11 cellular contexts compared by ENCODE assay signal in the genomic region with DNA sequence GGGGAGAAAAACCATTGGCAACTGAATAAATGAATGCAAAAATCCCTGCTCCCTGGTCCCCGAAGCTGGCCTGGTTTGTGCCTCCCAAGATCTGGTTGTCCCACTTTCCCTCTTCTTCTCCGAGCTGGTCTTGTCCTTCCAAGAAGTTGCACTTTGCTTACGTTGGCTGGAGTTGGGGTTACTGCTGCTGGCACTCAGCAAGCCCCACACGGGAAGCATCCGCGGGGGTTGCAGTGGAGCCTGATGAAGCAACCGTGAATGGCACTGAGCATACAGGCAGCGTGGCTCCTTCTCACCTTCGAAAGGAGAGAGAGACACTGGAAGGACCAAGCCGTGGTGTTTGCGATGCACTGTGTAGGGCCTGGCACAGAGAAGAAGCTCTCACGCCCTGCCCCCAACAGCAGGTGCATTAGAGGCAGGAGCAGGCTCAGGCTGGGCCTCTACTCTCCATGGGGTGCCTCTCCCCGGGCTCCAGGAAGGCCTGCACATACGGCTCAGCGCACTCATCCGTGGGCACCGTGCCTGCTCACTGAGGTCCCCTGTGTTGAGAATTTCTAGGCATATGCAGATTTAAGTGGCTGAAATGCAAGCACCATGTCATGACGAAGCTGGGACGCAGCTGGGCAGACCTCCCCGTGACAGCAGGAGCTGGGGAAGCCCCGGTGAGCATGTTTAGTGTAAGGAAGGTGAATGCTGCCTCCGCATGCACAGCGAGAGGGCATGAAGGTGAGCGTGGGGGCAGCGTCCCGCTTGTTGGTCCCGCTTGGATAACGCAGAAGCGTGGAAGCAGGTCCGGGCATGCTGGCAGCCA. TPM values are rescaled to one million over a fixed set of nuclear protein-coding genes. Genes with fewer than 3 reads are reported as not detected.
DNase-seq lines count a peak whose midpoint lies in the region; ATAC-seq lines count a peak whose summit lies in the region.
"Had no signal": no experiment of that assay in that cellular context is flagged by ENCODE, and none has a peak within 500 bp of the region (broad histone marks: within the 10 kb centered on the region; RNA-seq: fewer than 3 reads in every experiment).

No MANE protein-coding gene starts in this region.

- peak; percentile 73 for ATAC-seq in GM19395 (IDR thresholded peaks at IDR 0.05; ENCODE audit: unreplicated experiment)

- H3K4me1 ChIP-seq in BLaER1 treated with 17β-estradiol and CSF1 and Interleukin-3, amounts not matched to agents 10 nM and 100 nM = peaks cover 20 to 64% (median 52%) of the 10 kb centered on the region in 10 experiments

- peaks cover 0 to 42% (median 19%) of the 10 kb centered on the region in 11 experiments; a peak in 16 of 22 replicates for H3K27me3 ChIP-seq in BLaER1 treated with 17β-estradiol and CSF1 and Interleukin-3, amounts not matched to agents 10 nM and 100 nM

- no peak overlapping the region for H3K4me3 ChIP-seq in BLaER1 treated with 17β-estradiol and CSF1 and Interleukin-3, amounts not matched to agents 10 nM and 100 nM

- peak overlapping the region in 8 of 11 experiments; percentile 38 to 72 (median 63); a peak in 15 of 22 replicates for H3K4me2 ChIP-seq in BLaER1 treated with 17β-estradiol and CSF1 and Interleukin-3, amounts not matched to agents 10 nM and 100 nM

- DNase-seq in NCI-H1417 (lab: John Stamatoyannopoulos, UW) (peak; percentile 87 to 97 (median 92)), cerebellar cortex (ENCODE audit: low spot score) (peak; percentile 36), activated T-cell treated with anti-CD3 and anti-CD28 coated beads for 4 hours (no peak), activated gamma-delta T cell (lab: John Stamatoyannopoulos, UW) (no peak), HT-29 (ENCODE audit: low spot score) (no peak)
- DNase-seq in effector CD4-positive, alpha-beta T cell = no peak
- DNase-seq: stimulated activated CD4-positive, alpha-beta T cell treated with anti-CD3 and anti-CD28 coated beads, Interleukin-1b, Interleukin-23, amount 100 ng/mL, for 48 hours had no signal

- no peaks in the 10 kb centered on the region for H3K36me3 ChIP-seq in BLaER1 treated with 17β-estradiol and CSF1 and Interleukin-3, amounts not matched to agents 10 nM and 100 nM

- no peaks in the 10 kb centered on the region for H3K9me3 ChIP-seq in BLaER1 treated with 17β-estradiol and CSF1 and Interleukin-3, amounts not matched to agents 10 nM and 100 nM (replicated peaks in 1 of 11)

- H3K9ac ChIP-seq in BLaER1 treated with 17β-estradiol and CSF1 and Interleukin-3, amounts not matched to agents 10 nM and 100 nM = no peak overlapping the region

- peaks cover 0 to 8% (median 0%) of the 10 kb centered on the region in 11 experiments; a peak in 5 of 22 replicates for H4K20me1 ChIP-seq in BLaER1 treated with 17β-estradiol and CSF1 and Interleukin-3, amounts not matched to agents 10 nM and 100 nM

- no peak overlapping the region for H3K27ac ChIP-seq in BLaER1 treated with 17β-estradiol and CSF1 and Interleukin-3, amounts not matched to agents 10 nM and 100 nM

RNA-seq across cellular contexts. Expression of a gene that starts 12.1 kb away (rescaled TPM):
- not detected in 2 replicates for total RNA-seq in HT-29 (2014; rRNA removed; shearing (Covaris generic))
- total RNA-seq: activated CD8-positive, alpha-beta memory T cell treated with anti-CD3 and anti-CD28 coated beads for 36 hours; lung microvascular endothelial cell had no signal

RNA-seq across cellular contexts. Expression of a gene that starts 27.0 kb away (rescaled TPM):
- 19.5 and 22.8 TPM in 2 replicates for total RNA-seq in HT-29 (2014; rRNA removed; shearing (Covaris generic))

RNA-seq across cellular contexts. Expression of a gene that starts 54.9 kb away (rescaled TPM):
- 125 and 147 TPM in 2 replicates for total RNA-seq in HT-29 (2014; rRNA removed; shearing (Covaris generic))

Comparison
In these comparisons a context has a peak if more than half of its experiments do, and no peak if none do; other contexts are left out.
1. DNase-seq: peak in NCI-H1417 (3 of 3) and cerebellar cortex (single experiment); none in effector CD4-positive, alpha-beta T cell (single experiment), activated T-cell treated with anti-CD3 and anti-CD28 coated beads for 4 hours (single experiment), activated gamma-delta T cell (single experiment) and HT-29 (single experiment).